In the genomic region with DNA sequence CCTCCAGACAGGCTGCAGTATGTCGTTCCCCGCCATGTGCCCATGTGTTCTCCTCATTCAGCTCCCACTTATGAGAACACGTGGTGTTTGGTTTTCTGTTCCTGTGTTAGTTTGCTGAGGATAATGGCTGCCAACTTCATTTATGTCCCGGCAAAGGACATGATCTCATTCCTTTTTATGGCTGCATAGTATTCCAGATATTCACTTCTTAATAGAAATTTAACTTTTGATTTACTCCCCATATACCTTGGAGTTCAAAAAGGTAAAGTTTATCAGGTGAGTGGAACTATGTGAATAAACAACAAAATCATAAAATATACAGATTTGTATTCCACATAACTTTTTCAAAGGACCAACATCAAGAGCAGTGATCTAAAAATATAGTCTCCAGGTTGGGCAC, we compare ENCODE assay signal across 31 cellular contexts.
A peak's percentile ranks its signal among the peaks of the same experiment; 100 is the strongest.
DNase-seq lines count a peak whose midpoint lies in the region; ATAC-seq, FAIRE-seq and TF ChIP-seq lines count a peak whose summit lies in the region.
"Had no signal": no experiment of that assay in that cellular context is flagged by ENCODE, and none has a peak within 500 bp of the region (broad histone marks: within the 10 kb centered on the region; RNA-seq: fewer than 3 reads in every experiment).

No MANE protein-coding gene starts in this region.

- intact Hi-C loops in K562 (cut with micrococcal nuclease), result no loop called here
- intact Hi-C loops in sigmoid colon (cut with DNase I), result no loop called here

- H3K9me3 ChIP-seq in HEK293 (ENCODE audit: control insufficient read depth, insufficient read depth, low read depth, low read length) (no peaks in the 10 kb centered on the region), K562 (replicated peaks; ENCODE audit: control insufficient read depth, insufficient read depth, low read depth, low read length) (no peaks in the 10 kb centered on the region), trophoblast cell (ENCODE audit: insufficient read depth, low read depth, low read length) (no peaks in the 10 kb centered on the region), sigmoid colon (no peaks in the 10 kb centered on the region)
- H3K9me3 ChIP-seq: A549, BE2C, BLaER1, Caco-2 had no signal

- H3K14ac ChIP-seq in trophoblast cell (ENCODE audit: low read length), result no peak overlapping the region

- WGBS in K562 (ENCODE audit: insufficient coverage, low coverage, missing lambda C conversion rate), result 82% methylated on average over 4 of the region's 4 CpGs
- WGBS in trophoblast cell (ENCODE audit: extremely low coverage, insufficient coverage, insufficient read length), result no CpG with 5 or more reads among the region's 4 CpGs
- WGBS in sigmoid colon, 2 donors, result 97 to 98% methylated on average over 4 of the region's 4 CpGs

- no peak overlapping the region for H3K4ac ChIP-seq in trophoblast cell (ENCODE audit: low read depth, low read length)

- no peak overlapping the region for H3K9ac ChIP-seq in K562 (ENCODE audit: insufficient read depth in 1 of 2, low read depth in 2 of 2, low read length in 2 of 2)
- no peak overlapping the region for H3K9ac ChIP-seq in trophoblast cell (ENCODE audit: low read length)
- H3K9ac ChIP-seq: BLaER1; BLaER1 treated with 17β-estradiol and CSF1 and Interleukin-3, amounts not matched to agents 10 nM and 100 nM had no signal

- no peak overlapping the region for H4K91ac ChIP-seq in trophoblast cell (ENCODE audit: low read depth, low read length)

- 0 out of 2 replicates have a peak, but pooled peaks have one; percentile 7 for TF ChIP-seq POLR2A in K562 (conservative IDR thresholded peaks at IDR 0.05)
- no peak for TF ChIP-seq POLR2A in sigmoid colon (IDR thresholded peaks at IDR 0.05)

- no peaks in the 10 kb centered on the region for H4K20me1 ChIP-seq in K562 (replicated peaks; ENCODE audit: control insufficient read depth, insufficient read depth, low read length)
- H4K20me1 ChIP-seq: BLaER1; BLaER1 treated with 17β-estradiol and CSF1 and Interleukin-3, amounts not matched to agents 10 nM and 100 nM had no signal

- no TSS peak for BruUV-seq in K562 (replicated peaks; lab: Mats Ljungman, UMichigan)

- in situ Hi-C loops in K562 (cut with MboI), result no loop called here

- FAIRE-seq in K562 (lab: Jason Lieb, UNC), result no peak
- no peak for FAIRE-seq in urothelium cell line (lab: Jason Lieb, UNC)
- FAIRE-seq: A204.1, A549, D721Med had no signal

- no peak overlapping the region for H4K12ac ChIP-seq in trophoblast cell (ENCODE audit: low read depth, low read length)

- ATAC-seq in K562, result no peak
- ATAC-seq: A549; CD8-positive, alpha-beta T cell had no signal

- no peak overlapping the region for H2BK5ac ChIP-seq in trophoblast cell (ENCODE audit: low read depth, low read length, poor library complexity)

- H3K4me1 ChIP-seq in HEK293 (ENCODE audit: control insufficient read depth, insufficient read depth, low read length) (no peaks in the 10 kb centered on the region), K562 (replicated peaks in 1 of 2; ENCODE audit: control insufficient read depth in 2 of 2, insufficient read depth in 2 of 2, low read length in 2 of 2) (no peaks in the 10 kb centered on the region), trophoblast cell (ENCODE audit: control insufficient read depth in 1 of 2, insufficient read depth in 2 of 2, low read length in 2 of 2) (no peaks in the 10 kb centered on the region), sigmoid colon (no peaks in the 10 kb centered on the region)
- H3K4me1 ChIP-seq: A549; BE2C; BLaER1; BLaER1 treated with 17β-estradiol and CSF1 and Interleukin-3, amounts not matched to agents 10 nM and 100 nM; Caco-2 had no signal

- H3K4me3 ChIP-seq in HEK293 (ENCODE audit: low read depth, low read length), result no peak overlapping the region
- H3K4me3 ChIP-seq in K562, result no peak overlapping the region
- peak overlapping the region; percentile 48 for H3K4me3 ChIP-seq in trophoblast cell (ENCODE audit: low read depth, low read length)
- no peak overlapping the region for H3K4me3 ChIP-seq in sigmoid colon
- H3K4me3 ChIP-seq: A549; BLaER1; BLaER1 treated with 17β-estradiol and CSF1 and Interleukin-3, amounts not matched to agents 10 nM and 100 nM had no signal

- H2AFZ ChIP-seq in K562 (ENCODE audit: low read depth, low read length) (no peak overlapping the region), trophoblast cell (ENCODE audit: insufficient read depth, low read length, poor library complexity) (no peak overlapping the region)

- no peaks in the 10 kb centered on the region for H3K27me3 ChIP-seq in K562 (ENCODE audit: control insufficient read depth in 2 of 2, insufficient read depth in 2 of 2, low read length in 2 of 2)
- no peaks in the 10 kb centered on the region for H3K27me3 ChIP-seq in trophoblast cell (ENCODE audit: insufficient read depth, low read length)
- no peaks in the 10 kb centered on the region for H3K27me3 ChIP-seq in sigmoid colon
- H3K27me3 ChIP-seq: BE2C; BLaER1; BLaER1 treated with 17β-estradiol and CSF1 and Interleukin-3, amounts not matched to agents 10 nM and 100 nM had no signal

- H2BK120ac ChIP-seq in trophoblast cell (ENCODE audit: insufficient read depth, low read length, poor library complexity), result no peak overlapping the region

- DNase-seq in K562 (ENCODE audit: extremely low read depth in 1 of 4, low spot score in 3 of 4), result no peak
- no peak for DNase-seq in trophoblast cell
- DNase-seq in urothelium cell line (ENCODE audit: low spot score), result no peak
- no peak for DNase-seq in stimulated activated CD4-positive, alpha-beta T cell treated with anti-CD3 and anti-CD28 coated beads, Interleukin-4, amount 100 ng/mL, for 1 hour
- no peak for DNase-seq in sigmoid colon
- DNase-seq: 8988T; ACHN; AML-193; BE2C; C1 segment of cervical spinal cord; Caco-2; Calu3; CD4-positive, alpha-beta memory T cell; CD4-positive, alpha-beta T cell; CD4-positive, CD25-positive, alpha-beta regulatory T cell; CD8-positive, alpha-beta memory T cell; CD8-positive, alpha-beta T cell; COR-L47; DMS153; DMS79; DMS79 treated with DMSO at 0.1 percent for 48 hours; DND-41; EL had no signal

- no peak overlapping the region for H3K18ac ChIP-seq in trophoblast cell (ENCODE audit: low read length)

- H3K23ac ChIP-seq in trophoblast cell (ENCODE audit: low read length), result no peak overlapping the region

- H3K27ac ChIP-seq in HEK293 (ENCODE audit: extremely low read depth, low read depth, low read length) (no peak overlapping the region), K562 (ENCODE audit: extremely low read depth, low read depth, low read length) (no peak overlapping the region), trophoblast cell (ENCODE audit: low read depth, low read length) (no peak overlapping the region), sigmoid colon (no peak overlapping the region)
- H3K27ac ChIP-seq: 22Rv1; A549; BLaER1; BLaER1 treated with 17β-estradiol and CSF1 and Interleukin-3, amounts not matched to agents 10 nM and 100 nM; C4-2B had no signal

- H4K8ac ChIP-seq in trophoblast cell (ENCODE audit: low read depth, low read length), result no peak overlapping the region

- TF ChIP-seq CTCF in HEK293 (tag by site-specific recombination; IDR thresholded peaks at IDR 0.05) (no peak), K562 (IDR thresholded peaks at IDR 0.05 in 2 of 3, conservative IDR thresholded peaks at IDR 0.05 in 1 of 3; ENCODE audit: insufficient read depth in 2 of 3, low read depth in 1 of 3, low read length in 3 of 3) (no peak), sigmoid colon (IDR thresholded peaks at IDR 0.05) (no peak)

- H2BK12ac ChIP-seq in trophoblast cell (ENCODE audit: low read length), result no peak overlapping the region

- no peaks in the 10 kb centered on the region for H3K36me3 ChIP-seq in HEK293 (ENCODE audit: control insufficient read depth in 2 of 2, insufficient read depth in 1 of 2, low read length in 2 of 2)
- H3K36me3 ChIP-seq in K562 (ENCODE audit: control insufficient read depth, insufficient read depth, low read length), result peaks cover 68% of the 10 kb centered on the region
- H3K36me3 ChIP-seq in trophoblast cell (ENCODE audit: control insufficient read depth in 1 of 2, insufficient read depth in 2 of 2, low read length in 2 of 2), result no peaks in the 10 kb centered on the region
- H3K36me3 ChIP-seq in sigmoid colon, result no peaks in the 10 kb centered on the region
- H3K36me3 ChIP-seq: BE2C; BLaER1; BLaER1 treated with 17β-estradiol and CSF1 and Interleukin-3, amounts not matched to agents 10 nM and 100 nM had no signal

- CTCF ChIA-PET in HEK293 (lab: Yijun Ruan, JAX) (no interaction called here), K562 (lab: Yijun Ruan, JAX; ENCODE audit: low intra/inter-chr PET ratio) (no interaction called here)

- no peaks in the 10 kb centered on the region for H3K9me1 ChIP-seq in K562 (ENCODE audit: control insufficient read depth, insufficient read depth, low read length)

- no peak overlapping the region for H3K4me2 ChIP-seq in K562 (ENCODE audit: insufficient read depth, low read length)
- no peak overlapping the region for H3K4me2 ChIP-seq in trophoblast cell (ENCODE audit: low read length)
- H3K4me2 ChIP-seq: A549; BLaER1; BLaER1 treated with 17β-estradiol and CSF1 and Interleukin-3, amounts not matched to agents 10 nM and 100 nM had no signal

- H2AK5ac ChIP-seq in trophoblast cell (ENCODE audit: low read length), result no peak overlapping the region

- POLR2A ChIA-PET in HEK293 (lab: Yijun Ruan, JAX) (no interaction called here), K562 (lab: Yijun Ruan, JAX) (no interaction called here)

- no peak for TF ChIP-seq RAD21 in K562 (CRISPR knock-in tag; conservative IDR thresholded peaks at IDR 0.05 in 1 of 2, IDR thresholded peaks at IDR 0.05 in 1 of 2)

- H3K79me2 ChIP-seq in K562 (ENCODE audit: control insufficient read depth, insufficient read depth, low read length) (peaks cover 22% of the 10 kb centered on the region), trophoblast cell (ENCODE audit: control insufficient read depth, insufficient read depth, low read length, poor library complexity) (no peaks in the 10 kb centered on the region)

- H3K79me1 ChIP-seq in trophoblast cell (ENCODE audit: low read length), result no peaks in the 10 kb centered on the region

- TF ChIP-seq EP300 in K562 (IDR thresholded peaks at IDR 0.05; ENCODE audit: low read length), result no peak
- no peak for TF ChIP-seq EP300 in sigmoid colon (IDR thresholded peaks at IDR 0.05)

TF ChIP-seq in HEK293, 187 proteins besides CTCF, POLR2A, EP300 and RAD21:
- TF ChIP-seq ZNF426 (tag by site-specific recombination; IDR thresholded peaks at IDR 0.05) (no peak), ZNF146 (tag by site-specific recombination; IDR thresholded peaks at IDR 0.05) (0 out of 2 replicates have a peak, but pooled peaks have one; percentile 4)

TF ChIP-seq in K562, 482 proteins besides CTCF, POLR2A, EP300 and RAD21 (continues in another document):
- TF ChIP-seq, protein P1, sequence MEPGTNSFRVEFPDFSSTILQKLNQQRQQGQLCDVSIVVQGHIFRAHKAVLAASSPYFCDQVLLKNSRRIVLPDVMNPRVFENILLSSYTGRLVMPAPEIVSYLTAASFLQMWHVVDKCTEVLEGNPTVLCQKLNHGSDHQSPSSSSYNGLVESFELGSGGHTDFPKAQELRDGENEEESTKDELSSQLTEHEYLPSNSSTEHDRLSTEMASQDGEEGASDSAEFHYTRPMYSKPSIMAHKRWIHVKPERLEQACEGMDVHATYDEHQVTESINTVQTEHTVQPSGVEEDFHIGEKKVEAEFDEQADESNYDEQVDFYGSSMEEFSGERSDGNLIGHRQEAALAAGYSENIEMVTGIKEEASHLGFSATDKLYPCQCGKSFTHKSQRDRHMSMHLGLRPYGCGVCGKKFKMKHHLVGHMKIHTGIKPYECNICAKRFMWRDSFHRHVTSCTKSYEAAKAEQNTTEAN (CRISPR knock-in tag; IDR thresholded peaks at IDR 0.05), result no peak
